In the genomic region with DNA sequence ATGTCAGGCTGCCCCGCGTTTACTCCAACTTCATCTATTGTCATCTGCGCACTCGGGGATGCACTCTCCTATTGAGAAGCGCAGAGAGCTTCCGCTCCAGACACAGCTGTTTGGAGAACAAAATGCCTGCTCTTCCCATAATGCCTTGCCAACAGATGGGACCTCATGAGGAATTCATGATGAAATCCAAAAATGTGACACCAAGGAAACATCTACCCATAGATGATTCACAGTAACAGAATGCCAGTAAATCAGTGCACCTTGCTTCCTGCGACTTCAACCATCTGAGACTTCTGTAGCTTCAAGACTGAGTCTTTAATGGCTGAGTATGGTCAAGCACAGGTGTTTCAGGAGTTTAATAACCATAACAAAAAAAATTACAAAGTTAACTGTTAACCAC, we compare ENCODE assay signal across 21 cellular contexts.
DNase-seq lines count a peak whose midpoint lies in the region; ATAC-seq, FAIRE-seq and TF ChIP-seq lines count a peak whose summit lies in the region.
"Had no signal": no experiment of that assay in that cellular context is flagged by ENCODE, and none has a peak within 500 bp of the region (broad histone marks: within the 10 kb centered on the region; RNA-seq: fewer than 3 reads in every experiment).

No MANE protein-coding gene starts in this region.

- H3K9me3 Mint-ChIP-seq in MCF 10A (ENCODE audit: unreplicated experiment) (no peaks in the 10 kb centered on the region), astrocyte (ENCODE audit: unreplicated experiment) (no peaks in the 10 kb centered on the region)

- H3K27me3 Mint-ChIP-seq in MCF 10A (ENCODE audit: insufficient read depth, unreplicated experiment) (no peaks in the 10 kb centered on the region), astrocyte (ENCODE audit: low read depth, unreplicated experiment) (no peaks in the 10 kb centered on the region)
- H3K27me3 Mint-ChIP-seq: CD4-positive, CD25-positive, alpha-beta regulatory T cell had no signal

- H3K4ac ChIP-seq in mesendoderm (ENCODE audit: low read depth, low read length): no peak overlapping the region

- no peak for ATAC-seq in HG03432 (IDR thresholded peaks at IDR 0.05; ENCODE audit: unreplicated experiment)
- no peak for ATAC-seq in GM21447 (IDR thresholded peaks at IDR 0.05; ENCODE audit: unreplicated experiment)
- ATAC-seq: GM12878, HepG2 had no signal

- CTCF ChIA-PET in MCF 10A (lab: Yijun Ruan, JAX): no interaction called here

- no peak overlapping the region for H3K23ac ChIP-seq in mesendoderm (ENCODE audit: low read length)

- H3K4me1 Mint-ChIP-seq in MCF 10A (ENCODE audit: insufficient read depth, unreplicated experiment) (peaks cover 20% of the 10 kb centered on the region), astrocyte (ENCODE audit: low read depth, unreplicated experiment) (peaks cover 16% of the 10 kb centered on the region)
- H3K4me1 Mint-ChIP-seq: CD4-positive, CD25-positive, alpha-beta regulatory T cell had no signal

- no peak overlapping the region for H2BK15ac ChIP-seq in mesendoderm (replicated peaks; ENCODE audit: low read depth)

- no peak overlapping the region for H3K18ac ChIP-seq in mesendoderm (ENCODE audit: low read length)

- TF ChIP-seq POLR2A in breast epithelium (IDR thresholded peaks at IDR 0.05): no peak

- H3K4me3 ChIP-seq in breast epithelium (no peak overlapping the region), astrocyte (ENCODE audit: insufficient read depth, low read depth, low read length) (no peak overlapping the region), mesendoderm (ENCODE audit: low read length) (no peak overlapping the region)
- H3K4me3 ChIP-seq: GM12878 had no signal

- H3K9me3 ChIP-seq in breast epithelium (no peaks in the 10 kb centered on the region), astrocyte (ENCODE audit: insufficient read depth, low read depth, low read length) (no peaks in the 10 kb centered on the region)
- H3K9me3 ChIP-seq: BE2C, SK-N-SH had no signal

- H3K36me3 Mint-ChIP-seq in MCF 10A (ENCODE audit: insufficient read depth, unreplicated experiment) (no peaks in the 10 kb centered on the region), astrocyte (ENCODE audit: low read depth, unreplicated experiment) (no peaks in the 10 kb centered on the region)
- H3K36me3 Mint-ChIP-seq: CD4-positive, CD25-positive, alpha-beta regulatory T cell had no signal

- H3K4me2 ChIP-seq in astrocyte (ENCODE audit: low read length): peak overlapping the region; percentile 57
- no peak overlapping the region for H3K4me2 ChIP-seq in mesendoderm (ENCODE audit: low read length)
- H3K4me2 ChIP-seq: SK-N-SH had no signal

- H4K8ac ChIP-seq in mesendoderm (ENCODE audit: low read depth, low read length): no peak overlapping the region

- H3K27ac Mint-ChIP-seq in MCF 10A (ENCODE audit: low read depth, unreplicated experiment) (peak overlapping the region; percentile 8), astrocyte (ENCODE audit: unreplicated experiment) (peak overlapping the region; percentile 95)
- H3K27ac Mint-ChIP-seq: CD4-positive, CD25-positive, alpha-beta regulatory T cell had no signal

- POLR2A ChIA-PET in MCF 10A (lab: Yijun Ruan, JAX): no interaction called here

- DNase-seq in MCF 10A (ENCODE audit: unreplicated experiment): peak; percentile 30
- no peak for DNase-seq in breast epithelium (ENCODE audit: low spot score in 2 of 2)
- DNase-seq in astrocyte (ENCODE audit: low read depth): peak; percentile 41
- peak; percentile 13 for DNase-seq in mesendoderm
- no peak for DNase-seq in NCI-H2196 treated with DMSO at 0.1 percent for 48 hours (lab: John Stamatoyannopoulos, UW; ENCODE audit: unreplicated experiment)
- DNase-seq in stimulated activated CD4-positive, alpha-beta T cell treated with anti-CD3 and anti-CD28 coated beads, Interleukin-1b, Interleukin-23, amount 100 ng/mL, for 48 hours: no peak
- DNase-seq: BE2C; CD4-positive, CD25-positive, alpha-beta regulatory T cell; COR-L47; KBM-7; NCI-H1417 treated with DMSO at 0.1 percent for 48 hours; NCI-H187 treated with DMSO at 0.1 percent for 48 hours; NCI-H345; NCI-H69; SK-N-SH had no signal

- H2BK120ac ChIP-seq in mesendoderm (ENCODE audit: low read depth, low read length): no peak overlapping the region

- WGBS in mesendoderm (ENCODE audit: extremely low coverage, insufficient coverage, low lambda C conversion rate): no CpG with 5 or more reads among the region's 7 CpGs

- H3K4me1 ChIP-seq in breast epithelium (no peaks in the 10 kb centered on the region), astrocyte (ENCODE audit: insufficient read depth, low read length) (peaks cover 7% of the 10 kb centered on the region), mesendoderm (ENCODE audit: control insufficient read depth, low read depth, low read length) (no peaks in the 10 kb centered on the region)
- H3K4me1 ChIP-seq: BE2C had no signal

- no peak overlapping the region for H3K56ac ChIP-seq in mesendoderm (ENCODE audit: low read length)

- H4K20me1 ChIP-seq in astrocyte (ENCODE audit: insufficient read depth, low read length): no peaks in the 10 kb centered on the region

- H4K5ac ChIP-seq in mesendoderm (ENCODE audit: low read length): no peak overlapping the region

- no TSS peak for BruUV-seq in MCF 10A (replicated peaks; lab: Mats Ljungman, UMichigan)

- no peak overlapping the region for H2AK5ac ChIP-seq in mesendoderm (ENCODE audit: low read length)

- peak overlapping the region; percentile 2 for H2AFZ ChIP-seq in astrocyte (ENCODE audit: low read depth, low read length)

- no peaks in the 10 kb centered on the region for H3K79me2 ChIP-seq in astrocyte (ENCODE audit: insufficient read depth, low read length)
- H3K79me2 ChIP-seq in mesendoderm (ENCODE audit: control insufficient read depth, insufficient read depth, low read length): no peaks in the 10 kb centered on the region

- H3K27me3 ChIP-seq in breast epithelium: no peaks in the 10 kb centered on the region
- no peaks in the 10 kb centered on the region for H3K27me3 ChIP-seq in astrocyte (ENCODE audit: insufficient read depth, low read length)
- H3K27me3 ChIP-seq in mesendoderm (ENCODE audit: insufficient read depth, low read length, poor library complexity): no peaks in the 10 kb centered on the region
- H3K27me3 ChIP-seq: BE2C had no signal

- TF ChIP-seq CTCF in MCF 10A (IDR thresholded peaks at IDR 0.05; ENCODE audit: unreplicated experiment) (no peak), breast epithelium (IDR thresholded peaks at IDR 0.05) (no peak), astrocyte (IDR thresholded peaks at IDR 0.05; ENCODE audit: insufficient read depth, low read depth, low read length) (no peak)

- H3K27ac ChIP-seq in breast epithelium: no peak overlapping the region
- H3K27ac ChIP-seq in astrocyte (ENCODE audit: low read depth, low read length): no peak overlapping the region
- H3K27ac ChIP-seq in mesendoderm (ENCODE audit: low read depth, low read length): no peak overlapping the region
- H3K27ac ChIP-seq: 22Rv1 had no signal

- intact Hi-C loops in MCF 10A (cut with micrococcal nuclease): no loop called here
- intact Hi-C loops in breast epithelium (cut with DNase I; ENCODE audit: low total_unique reads): no loop called here

- no peaks in the 10 kb centered on the region for H3K79me1 ChIP-seq in mesendoderm (ENCODE audit: low read length)

- no peak overlapping the region for H3K4me3 Mint-ChIP-seq in MCF 10A (ENCODE audit: unreplicated experiment)
- no peak overlapping the region for H3K4me3 Mint-ChIP-seq in astrocyte (ENCODE audit: unreplicated experiment)
- H3K4me3 Mint-ChIP-seq: CD4-positive, CD25-positive, alpha-beta regulatory T cell had no signal

- H3K9ac ChIP-seq in astrocyte (ENCODE audit: low read length): no peak overlapping the region
- no peak overlapping the region for H3K9ac ChIP-seq in mesendoderm (ENCODE audit: low read length)
- H3K9ac ChIP-seq: SK-N-SH had no signal

- no peaks in the 10 kb centered on the region for H3K36me3 ChIP-seq in breast epithelium
- no peaks in the 10 kb centered on the region for H3K36me3 ChIP-seq in astrocyte (ENCODE audit: insufficient read depth, low read length)
- H3K36me3 ChIP-seq in mesendoderm (ENCODE audit: control insufficient read depth, insufficient read depth, low read length): no peaks in the 10 kb centered on the region
- H3K36me3 ChIP-seq: BE2C had no signal

- H2BK5ac ChIP-seq in mesendoderm (ENCODE audit: low read length): no peak overlapping the region

- FAIRE-seq in astrocyte (lab: Jason Lieb, UNC): no peak
- FAIRE-seq: GM12878, HepG2, RCC 7860 had no signal

Comparison
In these comparisons a context has a peak if more than half of its experiments do, and no peak if none do; other contexts are left out.
1. DNase-seq: peak in MCF 10A (single experiment), astrocyte (single experiment) and mesendoderm (single experiment); none in breast epithelium (0 of 2), NCI-H2196 treated with DMSO at 0.1 percent for 48 hours (single experiment) and stimulated activated CD4-positive, alpha-beta T cell treated with anti-CD3 and anti-CD28 coated beads, Interleukin-1b, Interleukin-23, amount 100 ng/mL, for 48 hours (single experiment).